Comparison of ENCODE assay signal across 8 cellular contexts in the genomic region with DNA sequence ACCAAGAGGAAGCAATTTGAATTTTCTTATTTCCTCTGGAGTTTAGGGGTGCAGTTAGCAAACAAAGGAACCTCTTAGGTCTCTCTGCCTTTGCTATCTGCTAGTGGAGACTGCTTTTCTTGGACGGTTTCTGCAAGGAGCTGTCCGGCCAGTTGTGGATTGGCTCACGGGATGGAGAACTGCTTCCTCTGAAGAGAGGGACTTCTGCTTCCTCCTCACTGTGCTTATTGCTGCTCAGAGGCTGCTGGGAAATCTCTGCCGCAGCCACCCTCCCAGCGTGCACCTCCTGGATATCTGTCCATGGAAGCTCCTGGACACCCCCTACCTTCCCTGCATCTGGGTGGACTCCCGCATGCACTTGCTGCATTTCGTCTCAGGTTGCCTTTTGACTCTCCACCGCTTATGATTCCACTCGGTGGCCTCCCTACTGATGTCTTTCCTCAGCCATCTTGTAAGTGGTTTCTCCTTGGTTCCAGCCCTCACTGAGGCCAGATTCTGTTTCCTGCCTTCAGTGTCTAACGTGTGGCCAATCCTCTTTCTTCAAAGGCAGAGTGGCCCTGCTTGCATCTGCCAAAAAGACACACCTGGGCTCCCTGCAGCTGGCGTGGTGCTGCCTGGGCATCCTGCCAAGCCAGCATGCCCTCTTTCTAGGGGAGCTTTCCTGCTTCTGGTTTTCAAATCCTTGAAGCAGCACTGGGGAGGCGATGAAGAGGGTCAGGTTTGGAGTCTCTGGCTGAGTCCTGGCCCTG.
A peak's percentile ranks its signal among the peaks of the same experiment; 100 is the strongest.
DNase-seq lines count a peak whose midpoint lies in the region; ATAC-seq and TF ChIP-seq lines count a peak whose summit lies in the region.

No MANE protein-coding gene starts in this region.

- peaks cover 8 to 17% of the 10 kb centered on the region in 2 donors for H3K9me3 Mint-ChIP-seq in activated naive CD4-positive, alpha-beta T cell treated with anti-CD3 and anti-CD28 coated beads, Interleukin-2, amount 50 U/mL, for 72 hours

- H3K36me3 ChIP-seq in sigmoid colon (no peaks in the 10 kb centered on the region), HAP-1 (replicated peaks) (no peaks in the 10 kb centered on the region)

- peak overlapping the region; percentile 6 to 85 for H3K27ac Mint-ChIP-seq in activated naive CD4-positive, alpha-beta T cell treated with anti-CD3 and anti-CD28 coated beads, Interleukin-2, amount 50 U/mL, for 72 hours

- peak; percentile 16 for DNase-seq in SIG-M5 treated with dmso at 0.1 percent for 504 hours (lab: John Stamatoyannopoulos, UW; ENCODE audit: unreplicated experiment)
- no peak for DNase-seq in SIG-M5 (lab: John Stamatoyannopoulos, UW)
- DNase-seq in NCI-H1105 treated with DMSO at 0.1 percent for 48 hours (lab: John Stamatoyannopoulos, UW), result peak; percentile 95
- DNase-seq in activated naive CD4-positive, alpha-beta T cell treated with anti-CD3 and anti-CD28 coated beads, Interleukin-2, amount 50 U/mL, for 72 hours (ENCODE audit: low spot score in 2 of 2), result no peak
- no peak for DNase-seq in sigmoid colon
- DNase-seq in HAP-1 (ENCODE audit: low spot score in 2 of 2), result no peak
- no peak for DNase-seq in HUDEP-2 (lab: John Stamatoyannopoulos, UW; ENCODE audit: unreplicated experiment in 76 of 76)

- peaks cover 20 to 42% of the 10 kb centered on the region in 2 donors for H3K36me3 Mint-ChIP-seq in activated naive CD4-positive, alpha-beta T cell treated with anti-CD3 and anti-CD28 coated beads, Interleukin-2, amount 50 U/mL, for 72 hours

- H3K4me1 ChIP-seq in sigmoid colon (no peaks in the 10 kb centered on the region), HAP-1 (no peaks in the 10 kb centered on the region)

- TF ChIP-seq EP300 in sigmoid colon (IDR thresholded peaks at IDR 0.05), result no peak

- H3K27me3 ChIP-seq in sigmoid colon (no peaks in the 10 kb centered on the region), HAP-1 (ENCODE audit: low read depth) (no peaks in the 10 kb centered on the region)

- no peak for TF ChIP-seq CTCF in sigmoid colon (IDR thresholded peaks at IDR 0.05)

- WGBS in sigmoid colon, 2 donors, result 44 to 48% methylated on average over 12 of the region's 12 CpGs

- ATAC-seq in activated naive CD4-positive, alpha-beta T cell treated with anti-CD3 and anti-CD28 coated beads, Interleukin-2, amount 50 U/mL, for 72 hours, result peak in 1 of 2 donors; percentile 51
- ATAC-seq in HG02763 (IDR thresholded peaks at IDR 0.05; ENCODE audit: unreplicated experiment), result no peak

- H3K9me3 ChIP-seq in sigmoid colon, result no peaks in the 10 kb centered on the region
- H3K9me3 ChIP-seq in HAP-1, result no peaks in the 10 kb centered on the region

- in situ Hi-C loops in HAP-1 (cut with MboI; ENCODE audit: low sequenced_read_pairs), result no loop called here

- intact Hi-C loops in sigmoid colon (cut with DNase I), result no loop called here

- peak overlapping the region in 3 of 4 donors; percentile 28 to 45 (median 35) for H3K27ac ChIP-seq in sigmoid colon

- no peak for TF ChIP-seq POLR2A in sigmoid colon (IDR thresholded peaks at IDR 0.05)

- H3K4me3 ChIP-seq in sigmoid colon, result no peak overlapping the region
- no peak overlapping the region for H3K4me3 ChIP-seq in HAP-1

Comparison
In these comparisons a context has a peak if more than half of its experiments do, and no peak if none do; other contexts are left out.
1. DNase-seq: peak in SIG-M5 treated with dmso at 0.1 percent for 504 hours (single experiment) and NCI-H1105 treated with DMSO at 0.1 percent for 48 hours (single experiment); none in SIG-M5 (single experiment), activated naive CD4-positive, alpha-beta T cell treated with anti-CD3 and anti-CD28 coated beads, Interleukin-2, amount 50 U/mL, for 72 hours (0 of 2), sigmoid colon (single experiment), HAP-1 (0 of 2) and HUDEP-2 (0 of 76).